Comparison of ENCODE assay signal across 18 cellular contexts in the genomic region with DNA sequence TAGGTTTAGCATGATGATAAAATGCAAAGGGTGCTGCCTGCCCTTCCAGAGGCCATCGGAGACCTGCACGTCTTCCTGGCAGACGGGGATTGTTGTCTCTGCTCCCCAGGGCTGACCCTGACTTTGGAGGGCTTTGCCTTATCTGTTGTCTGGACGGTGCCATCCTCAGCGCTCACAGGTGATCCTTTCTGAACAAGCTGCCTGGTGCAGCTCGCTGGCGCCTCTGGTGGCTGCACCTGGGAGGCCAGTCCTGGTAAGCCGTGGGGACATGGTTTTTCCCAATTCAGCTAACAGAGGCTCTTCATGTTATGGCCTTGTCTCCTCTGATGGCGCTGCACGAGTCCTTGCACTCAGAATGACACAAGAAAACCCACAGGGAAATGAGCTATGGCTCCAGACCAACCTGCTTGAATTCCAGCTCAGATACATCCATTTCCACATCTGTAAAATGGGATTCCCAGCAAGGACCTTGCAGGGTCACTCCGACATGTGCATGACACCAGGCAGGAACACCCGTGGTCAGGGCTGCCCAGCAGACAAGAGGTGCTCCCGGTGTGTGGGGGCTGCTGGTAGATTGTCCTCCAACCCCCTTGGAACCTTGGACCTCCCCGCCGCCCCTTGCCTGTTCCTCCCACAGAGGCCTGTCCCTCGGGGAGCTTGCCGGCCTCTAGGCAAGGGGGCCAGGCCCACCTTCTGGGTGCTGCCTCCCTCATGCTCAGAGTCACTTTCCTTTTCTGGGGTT. TPM values are rescaled to one million over a fixed set of nuclear protein-coding genes. Genes with fewer than 3 reads are reported as not detected.
A peak's percentile ranks its signal among the peaks of the same experiment; 100 is the strongest.
DNase-seq lines count a peak whose midpoint lies in the region; ATAC-seq and TF ChIP-seq lines count a peak whose summit lies in the region.
"Had no signal": no experiment of that assay in that cellular context is flagged by ENCODE, and none has a peak within 500 bp of the region (broad histone marks: within the 10 kb centered on the region; RNA-seq: fewer than 3 reads in every experiment).

No MANE protein-coding gene starts in this region.

- H4K20me1 ChIP-seq in neural cell (ENCODE audit: insufficient read depth): no peaks in the 10 kb centered on the region

- no peaks in the 10 kb centered on the region for H3K9me3 Mint-ChIP-seq in activated CD4-positive, alpha-beta T cell treated with anti-CD3 and anti-CD28 coated beads for 36 hours (ENCODE audit: low read depth)
- H3K9me3 Mint-ChIP-seq: brain had no signal

- no peak overlapping the region for H3K4me3 Mint-ChIP-seq in activated CD4-positive, alpha-beta T cell treated with anti-CD3 and anti-CD28 coated beads for 36 hours
- H3K4me3 Mint-ChIP-seq: brain had no signal

- in situ Hi-C loops in astrocyte of the cerebellum (cut with HindIII; ENCODE audit: low sequenced_read_pairs): no loop called here

- no peak for ATAC-seq in activated CD4-positive, alpha-beta T cell treated with anti-CD3 and anti-CD28 coated beads for 36 hours
- no peak for ATAC-seq in GM19328 (IDR thresholded peaks at IDR 0.05; ENCODE audit: unreplicated experiment)

- no peak overlapping the region for H3K9ac ChIP-seq in neural cell (ENCODE audit: low read length)

- intact Hi-C loops in activated CD4-positive, alpha-beta T cell treated with anti-CD3 and anti-CD28 coated beads for 36 hours (cut with DNase I, micrococcal nuclease): no loop called here

- no peaks in the 10 kb centered on the region for H3K9me3 ChIP-seq in neural cell (ENCODE audit: low read length)

- H3K4me2 ChIP-seq in neural cell (ENCODE audit: low read length): no peak overlapping the region

- H3K4me3 ChIP-seq in astrocyte of the cerebellum (ENCODE audit: low read depth, low read length) (no peak overlapping the region), neural cell (ENCODE audit: low read length) (no peak overlapping the region)
- H3K4me3 ChIP-seq: lung had no signal

- peak; percentile 69 for TF ChIP-seq CTCF in C4-2B (conservative IDR thresholded peaks at IDR 0.05)
- peak; percentile 26 for TF ChIP-seq CTCF in astrocyte of the cerebellum (IDR thresholded peaks at IDR 0.05; ENCODE audit: low read depth, low read length, missing control alignments)
- TF ChIP-seq CTCF in neural cell (IDR thresholded peaks at IDR 0.05; ENCODE audit: poor library complexity, severe bottlenecking): peak; percentile 42

- no peak for TF ChIP-seq RAD21 in neural cell (conservative IDR thresholded peaks at IDR 0.05)

- H3K4me1 Mint-ChIP-seq in activated CD4-positive, alpha-beta T cell treated with anti-CD3 and anti-CD28 coated beads for 36 hours: no peaks in the 10 kb centered on the region

- no peaks in the 10 kb centered on the region for H3K9me2 ChIP-seq in neural cell (ENCODE audit: insufficient read depth, low read length)

- H3K27me3 Mint-ChIP-seq in activated CD4-positive, alpha-beta T cell treated with anti-CD3 and anti-CD28 coated beads for 36 hours: peaks cover 8% of the 10 kb centered on the region

- no peaks in the 10 kb centered on the region for H3K36me3 Mint-ChIP-seq in activated CD4-positive, alpha-beta T cell treated with anti-CD3 and anti-CD28 coated beads for 36 hours (ENCODE audit: low read depth)
- H3K36me3 Mint-ChIP-seq: brain had no signal

- no peaks in the 10 kb centered on the region for H3K36me3 ChIP-seq in neural cell (ENCODE audit: insufficient read depth, low read length)

- no peak for TF ChIP-seq EP300 in neural cell (conservative IDR thresholded peaks at IDR 0.05; ENCODE audit: poor library complexity, severe bottlenecking)

- TF ChIP-seq POLR2A in erythroblast (IDR thresholded peaks at IDR 0.05; ENCODE audit: low read length): no peak

- H3K27ac ChIP-seq in C4-2B: no peak overlapping the region
- no peak overlapping the region for H3K27ac ChIP-seq in neural cell (ENCODE audit: low read length)
- H3K27ac ChIP-seq: epithelial cell of prostate had no signal

- CTCF ChIA-PET in HEK293T (lab: Yijun Ruan, JAX): interaction anchor here (0.8 to 1.0 kb wide), 2 partner anchors 9 to 23 kb away, joined by 3 to 5 read pairs; no protein-coding TSS in a partner anchor
- CTCF ChIA-PET in activated CD4-positive, alpha-beta T cell treated with anti-CD3 and anti-CD28 coated beads for 36 hours (lab: Charles Lee): interaction anchor here (0.5 kb wide), 1 partner anchor 249 kb away, joined by 3 read pairs; no protein-coding TSS in a partner anchor

- DNase-seq in HEK293T (ENCODE audit: extremely low spot score): peak; percentile 45
- no peak for DNase-seq in astrocyte of the cerebellum (ENCODE audit: low read depth)
- DNase-seq in COLO668 (lab: John Stamatoyannopoulos, UW; ENCODE audit: unreplicated experiment): no peak
- DNase-seq in activated CD4-positive, alpha-beta T cell treated with anti-CD3 and anti-CD28 coated beads for 36 hours: no peak
- DNase-seq in erythroblast (lab: John Stamatoyannopoulos, UW): no peak
- DNase-seq: activated CD4-positive, CD25-positive, alpha-beta regulatory T cell; hippocampal formation; NCI-H1092 treated with DMSO at 0.1 percent for 48 hours; NCI-H510A; stimulated activated CD4-positive, alpha-beta T cell treated with anti-CD3 and anti-CD28 coated beads, Interleukin-1b, Interleukin-23, amount 100 ng/mL, for 48 hours; stimulated activated naive CD4-positive, alpha-beta T cell had no signal

- H3K27ac Mint-ChIP-seq in activated CD4-positive, alpha-beta T cell treated with anti-CD3 and anti-CD28 coated beads for 36 hours: no peak overlapping the region
- H3K27ac Mint-ChIP-seq: brain had no signal

- H2AFZ ChIP-seq in neural cell (ENCODE audit: low read depth, low read length): no peak overlapping the region

- no peaks in the 10 kb centered on the region for H3K79me2 ChIP-seq in neural cell (replicated peaks; ENCODE audit: insufficient read depth, low read length)

- POLR2A ChIA-PET in HEK293T (lab: Yijun Ruan, JAX): no interaction called here
- POLR2A ChIA-PET in activated CD4-positive, alpha-beta T cell treated with anti-CD3 and anti-CD28 coated beads for 36 hours (lab: Charles Lee): no interaction called here

- H3F3A ChIP-seq in neural cell (ENCODE audit: insufficient read depth, low read length, poor library complexity, severe bottlenecking): no peaks in the 10 kb centered on the region

- H3K27me3 ChIP-seq in neural cell (ENCODE audit: insufficient read depth, low read depth, low read length): no peaks in the 10 kb centered on the region

TF ChIP-seq in HEK293T, 16 proteins besides CTCF, POLR2A, EP300 and RAD21:
- no peak for TF ChIP-seq FOXA1 (IDR thresholded peaks at IDR 0.05)
- no peak for TF ChIP-seq TARDBP (IDR thresholded peaks at IDR 0.05)
- TF ChIP-seq L3MBTL2 (conservative IDR thresholded peaks at IDR 0.05): no peak
- TF ChIP-seq NFRKB (IDR thresholded peaks at IDR 0.05): no peak
- no peak for TF ChIP-seq ZNF384 (IDR thresholded peaks at IDR 0.05)
- TF ChIP-seq ELF4 (IDR thresholded peaks at IDR 0.05): no peak
- no peak for TF ChIP-seq BHLHE40 (IDR thresholded peaks at IDR 0.05; ENCODE audit: borderline replicate concordance)
- no peak for TF ChIP-seq SP1 (IDR thresholded peaks at IDR 0.05)

TF ChIP-seq in neural cell, 6 proteins besides CTCF, POLR2A, EP300 and RAD21:
- TF ChIP-seq, protein P1, sequence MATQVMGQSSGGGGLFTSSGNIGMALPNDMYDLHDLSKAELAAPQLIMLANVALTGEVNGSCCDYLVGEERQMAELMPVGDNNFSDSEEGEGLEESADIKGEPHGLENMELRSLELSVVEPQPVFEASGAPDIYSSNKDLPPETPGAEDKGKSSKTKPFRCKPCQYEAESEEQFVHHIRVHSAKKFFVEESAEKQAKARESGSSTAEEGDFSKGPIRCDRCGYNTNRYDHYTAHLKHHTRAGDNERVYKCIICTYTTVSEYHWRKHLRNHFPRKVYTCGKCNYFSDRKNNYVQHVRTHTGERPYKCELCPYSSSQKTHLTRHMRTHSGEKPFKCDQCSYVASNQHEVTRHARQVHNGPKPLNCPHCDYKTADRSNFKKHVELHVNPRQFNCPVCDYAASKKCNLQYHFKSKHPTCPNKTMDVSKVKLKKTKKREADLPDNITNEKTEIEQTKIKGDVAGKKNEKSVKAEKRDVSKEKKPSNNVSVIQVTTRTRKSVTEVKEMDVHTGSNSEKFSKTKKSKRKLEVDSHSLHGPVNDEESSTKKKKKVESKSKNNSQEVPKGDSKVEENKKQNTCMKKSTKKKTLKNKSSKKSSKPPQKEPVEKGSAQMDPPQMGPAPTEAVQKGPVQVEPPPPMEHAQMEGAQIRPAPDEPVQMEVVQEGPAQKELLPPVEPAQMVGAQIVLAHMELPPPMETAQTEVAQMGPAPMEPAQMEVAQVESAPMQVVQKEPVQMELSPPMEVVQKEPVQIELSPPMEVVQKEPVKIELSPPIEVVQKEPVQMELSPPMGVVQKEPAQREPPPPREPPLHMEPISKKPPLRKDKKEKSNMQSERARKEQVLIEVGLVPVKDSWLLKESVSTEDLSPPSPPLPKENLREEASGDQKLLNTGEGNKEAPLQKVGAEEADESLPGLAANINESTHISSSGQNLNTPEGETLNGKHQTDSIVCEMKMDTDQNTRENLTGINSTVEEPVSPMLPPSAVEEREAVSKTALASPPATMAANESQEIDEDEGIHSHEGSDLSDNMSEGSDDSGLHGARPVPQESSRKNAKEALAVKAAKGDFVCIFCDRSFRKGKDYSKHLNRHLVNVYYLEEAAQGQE (IDR thresholded peaks at IDR 0.05; ENCODE audit: borderline replicate concordance): no peak
- TF ChIP-seq POLR2AphosphoS5 (IDR thresholded peaks at IDR 0.05): no peak
- TF ChIP-seq TAF1 (IDR thresholded peaks at IDR 0.05; ENCODE audit: low read depth): no peak
- no peak for TF ChIP-seq SMC3 (conservative IDR thresholded peaks at IDR 0.05; ENCODE audit: poor library complexity)
- no peak for TF ChIP-seq EZH2 (IDR thresholded peaks at IDR 0.05; ENCODE audit: borderline replicate concordance, insufficient read depth, low read length, poor library complexity, severe bottlenecking)
- no peak for TF ChIP-seq MXI1 (conservative IDR thresholded peaks at IDR 0.05; ENCODE audit: poor library complexity, severe bottlenecking)

RNA-seq across cellular contexts. Expression of a gene that starts 50.4 kb away (rescaled TPM):
- polyA plus RNA-seq in neural cell: 1.2 and 1.5 TPM in 2 replicates
- polyA minus RNA-seq in neural cell: 1.7 and 2.0 TPM in 2 replicates
- not detected for total RNA-seq in activated CD4-positive, alpha-beta T cell treated with anti-CD3 and anti-CD28 coated beads for 36 hours
- polyA plus RNA-seq: BJ had no signal
